Comparison of ENCODE assay signal across 17 cellular contexts in the genomic region with DNA sequence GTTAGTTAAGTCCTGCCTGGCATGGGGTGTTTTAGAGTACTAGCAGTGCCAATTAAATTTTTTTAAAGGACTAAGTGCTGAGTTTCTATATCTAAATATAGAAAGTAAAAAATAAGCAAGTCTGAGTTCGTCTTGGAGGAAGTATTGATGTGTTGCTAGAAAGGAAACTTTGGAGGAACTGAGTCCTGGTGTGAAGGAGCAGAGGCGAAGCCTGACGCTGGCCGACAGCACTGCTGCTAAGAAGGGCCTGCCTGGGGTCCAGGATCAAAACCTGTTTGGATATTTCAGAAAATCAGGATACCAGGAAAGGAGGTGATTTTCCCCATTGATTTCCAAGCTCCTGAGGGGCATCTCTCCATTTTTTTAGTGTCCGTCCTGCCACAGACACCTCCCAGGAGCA. TPM values are rescaled to one million over a fixed set of nuclear protein-coding genes. Genes with fewer than 3 reads are reported as not detected.
A peak's percentile ranks its signal among the peaks of the same experiment; 100 is the strongest.
DNase-seq lines count a peak whose midpoint lies in the region; ATAC-seq, FAIRE-seq and TF ChIP-seq lines count a peak whose summit lies in the region.
"Had no signal": no experiment of that assay in that cellular context is flagged by ENCODE, and none has a peak within 500 bp of the region (broad histone marks: within the 10 kb centered on the region; RNA-seq: fewer than 3 reads in every experiment).

No MANE protein-coding gene starts in this region.

- peaks cover 2 to 15% of the 10 kb centered on the region in 2 experiments for H3K36me3 ChIP-seq in SK-N-SH (replicated peaks in 1 of 2; ENCODE audit: control insufficient read depth in 1 of 2, insufficient read depth in 2 of 2, low read length in 1 of 2)
- peaks cover 0 to 6% of the 10 kb centered on the region in 2 donors for H3K36me3 ChIP-seq in left lung
- no peaks in the 10 kb centered on the region for H3K36me3 ChIP-seq in SJCRH30

- H3K4me1 ChIP-seq in SK-N-SH (ENCODE audit: control insufficient read depth in 1 of 2, insufficient read depth in 2 of 2, low read depth in 1 of 2, low read length in 1 of 2): peaks cover 40 to 49% of the 10 kb centered on the region in 2 experiments
- peaks cover 19 to 69% of the 10 kb centered on the region in 2 donors for H3K4me1 ChIP-seq in left lung
- no peaks in the 10 kb centered on the region; the same call in 1 of the 2 replicates for H3K4me1 ChIP-seq in SJCRH30

- ATAC-seq in SK-N-SH treated with all-trans-retinoic acid at 6 μM for 48 hours (no peak), left lung (peak; percentile 3)
- ATAC-seq in activated T-helper 17 cell treated with anti-CD3 and anti-CD28 coated beads, Interleukin-2, amount 50 U/mL, for 72 hours (replicated peaks): no peak
- ATAC-seq: A549 had no signal

- no peak for TF ChIP-seq POLR2A in H54 (IDR thresholded peaks at IDR 0.05; ENCODE audit: low read depth, low read length)

- no peaks in the 10 kb centered on the region for H3K9me3 ChIP-seq in SK-N-SH
- no peaks in the 10 kb centered on the region for H3K9me3 ChIP-seq in left lung
- H3K9me3 ChIP-seq in SJCRH30 (replicated peaks): no peaks in the 10 kb centered on the region
- H3K9me3 ChIP-seq: A549 had no signal

- no peak overlapping the region for H3K4me3 ChIP-seq in SK-N-SH (ENCODE audit: low read depth in 2 of 2, low read length in 1 of 2)
- H3K4me3 ChIP-seq in left lung: no peak overlapping the region
- no peak overlapping the region for H3K4me3 ChIP-seq in SJCRH30
- H3K4me3 ChIP-seq: A549 had no signal

- no peak for FAIRE-seq in H54 (lab: Jason Lieb, UNC)
- FAIRE-seq: A549 had no signal

- H3K9me2 ChIP-seq in SK-N-SH: no peaks in the 10 kb centered on the region

- intact Hi-C loops in left lung (cut with DNase I): loop anchor here in 1 of 2 donors (10.0 kb wide), 1 partner anchor 56 kb away; no protein-coding TSS in a partner anchor

- no peak overlapping the region for H2AFZ ChIP-seq in SK-N-SH (ENCODE audit: low read depth)

- POLR2A ChIA-PET in SK-N-SH (lab: Yijun Ruan, JAX): no interaction called here

- H3K9me3 Mint-ChIP-seq in activated T-helper 17 cell treated with anti-CD3 and anti-CD28 coated beads, Interleukin-2, amount 50 U/mL, for 72 hours: no peaks in the 10 kb centered on the region
- H3K9me3 Mint-ChIP-seq: IgD-negative memory B cell, neural crest cell, type B pancreatic cell had no signal

- no peak for TF ChIP-seq EP300 in SK-N-SH (IDR thresholded peaks at IDR 0.05; ENCODE audit: borderline replicate concordance in 1 of 2, low read depth in 1 of 2, low read length in 1 of 2)

- 0 out of 2 replicates have a peak overlapping the region, but pooled peaks have one; percentile 2 for H3K4me2 ChIP-seq in SK-N-SH
- H3K4me2 ChIP-seq: A549 had no signal

- CTCF ChIA-PET in SK-N-SH (lab: Yijun Ruan, JAX): interaction anchor here (1.1 to 1.4 kb wide), 2 partner anchors 10 to 32 kb away, joined by 3 to 8 read pairs; no protein-coding TSS in a partner anchor

- peak overlapping the region in 1 of 2 experiments; percentile 83; a peak in 2 of 4 replicates for H3K27ac ChIP-seq in SK-N-SH (ENCODE audit: low read depth in 2 of 2, low read length in 1 of 2)
- peak overlapping the region; percentile 33 to 63 for H3K27ac ChIP-seq in left lung
- H3K27ac ChIP-seq in substantia nigra (ENCODE audit: low read depth, low read length, poor library complexity, severe bottlenecking): peak overlapping the region; percentile 35
- no peak overlapping the region for H3K27ac ChIP-seq in SJCRH30
- H3K27ac ChIP-seq: WERI-Rb-1 had no signal

- peaks cover 75% of the 10 kb centered on the region for H3K79me2 ChIP-seq in SK-N-SH (ENCODE audit: insufficient read depth)

- DNase-seq in SK-N-SH: no peak
- no peak for DNase-seq in left lung
- DNase-seq in substantia nigra (lab: John Stamatoyannopoulos, UW): peak in 4 of 49 donors; percentile 12 to 18 (median 16)
- no peak for DNase-seq in H54 (ENCODE audit: insufficient read length, low spot score)
- no peak for DNase-seq in midbrain (lab: John Stamatoyannopoulos, UW)
- DNase-seq in SJCRH30: no peak
- DNase-seq: activated CD8-positive, alpha-beta memory T cell treated with anti-CD3 and anti-CD28 coated beads, Interleukin-2, amount 50 U/mL, for 48 hours; effector memory CD4-positive, alpha-beta T cell; NCI-H1417; NCI-H524; WERI-Rb-1 had no signal

- no peak overlapping the region for H3K9ac ChIP-seq in SK-N-SH

- peaks cover 39% of the 10 kb centered on the region for H3F3A ChIP-seq in SK-N-SH (replicated peaks; ENCODE audit: insufficient read depth)

- TF ChIP-seq CTCF in SK-N-SH (IDR thresholded peaks at IDR 0.05): no peak
- TF ChIP-seq CTCF in left lung (IDR thresholded peaks at IDR 0.05): no peak

- no peak overlapping the region for H3K4me3 Mint-ChIP-seq in activated T-helper 17 cell treated with anti-CD3 and anti-CD28 coated beads, Interleukin-2, amount 50 U/mL, for 72 hours
- H3K4me3 Mint-ChIP-seq: IgD-negative memory B cell, neural crest cell, type B pancreatic cell had no signal

- no peaks in the 10 kb centered on the region for H3K27me3 Mint-ChIP-seq in activated T-helper 17 cell treated with anti-CD3 and anti-CD28 coated beads, Interleukin-2, amount 50 U/mL, for 72 hours
- H3K27me3 Mint-ChIP-seq: IgD-negative memory B cell, type B pancreatic cell had no signal

- peaks cover 11% of the 10 kb centered on the region; the same call in 1 of the 2 replicates for H4K20me1 ChIP-seq in SK-N-SH (ENCODE audit: insufficient read depth)

- TF ChIP-seq RAD21 in SK-N-SH (IDR thresholded peaks at IDR 0.05; ENCODE audit: low read length): no peak

- 91% methylated on average over 5 of the region's 5 CpGs for WGBS in SK-N-SH (ENCODE audit: low lambda C conversion rate)

- H3K4me1 Mint-ChIP-seq in activated T-helper 17 cell treated with anti-CD3 and anti-CD28 coated beads, Interleukin-2, amount 50 U/mL, for 72 hours: peaks cover 32% of the 10 kb centered on the region

- peak overlapping the region; percentile 48 for H3K27ac Mint-ChIP-seq in activated T-helper 17 cell treated with anti-CD3 and anti-CD28 coated beads, Interleukin-2, amount 50 U/mL, for 72 hours
- H3K27ac Mint-ChIP-seq: type B pancreatic cell had no signal

- H3K36me3 Mint-ChIP-seq in activated T-helper 17 cell treated with anti-CD3 and anti-CD28 coated beads, Interleukin-2, amount 50 U/mL, for 72 hours (ENCODE audit: low read depth): peaks cover 6% of the 10 kb centered on the region

- H3K27me3 ChIP-seq in SK-N-SH (ENCODE audit: insufficient read depth) (no peaks in the 10 kb centered on the region), left lung (no peaks in the 10 kb centered on the region), SJCRH30 (no peaks in the 10 kb centered on the region)

TF ChIP-seq in SK-N-SH, 30 proteins besides CTCF, POLR2A, EP300 and RAD21 (continues in another document):
- no peak for TF ChIP-seq SMC3 (IDR thresholded peaks at IDR 0.05; ENCODE audit: low read depth, low read length)

TF ChIP-seq in SK-N-SH treated with all-trans-retinoic acid at 6 μM for 48 hours, 23 proteins besides CTCF, POLR2A, EP300 and RAD21:
- TF ChIP-seq ESRRG (CRISPR knock-in tag; IDR thresholded peaks at IDR 0.05) (no peak), BACH2 (CRISPR knock-in tag; IDR thresholded peaks at IDR 0.05; ENCODE audit: borderline replicate concordance) (no peak), ZFP30 (CRISPR knock-in tag; IDR thresholded peaks at IDR 0.05) (no peak), ZNF70 (CRISPR knock-in tag; IDR thresholded peaks at IDR 0.05) (no peak), TCF4 (CRISPR knock-in tag; IDR thresholded peaks at IDR 0.05; ENCODE audit: borderline replicate concordance) (no peak)

RNA-seq across cellular contexts. Expression of gene NPAS1, which starts 38.3 kb away (rescaled TPM):
- polyA plus RNA-seq in SK-N-SH (2012; rRNA removed): 1.0 and 1.1 TPM in 2 replicates
- polyA plus RNA-seq in SK-N-SH (2012; cell fraction: cytosol; rRNA removed): 0.62 and 1.00 TPM in 2 replicates
- polyA plus RNA-seq in SK-N-SH (2012; cell fraction: nucleus; rRNA removed): 2.6 and 3.8 TPM in 2 replicates
- under 1 TPM; 0.42 to 0.73 TPM for total RNA-seq in activated T-helper 17 cell treated with anti-CD3 and anti-CD28 coated beads, Interleukin-2, amount 50 U/mL, for 72 hours
- total RNA-seq in left lung: under 1 TPM; 0.50 to 0.70 TPM
- total RNA-seq in SJCRH30 (2014; rRNA removed; shearing (Covaris generic)): not detected in 2 replicates
